In genomic region chr1:212609701-212610574, GRCh38 we compare ENCODE assay signal across 8 cellular contexts. TPM values are rescaled to one million over a fixed set of nuclear protein-coding genes. Genes with fewer than 3 reads are reported as not detected.
A peak's percentile ranks its signal among the peaks of the same experiment; 100 is the strongest.
DNase-seq lines count a peak whose midpoint lies in the region; ATAC-seq, FAIRE-seq and TF ChIP-seq lines count a peak whose summit lies in the region.

No MANE protein-coding gene starts in this region.

- H3K27ac Mint-ChIP-seq in activated CD4-positive, alpha-beta memory T cell treated with anti-CD3 and anti-CD28 coated beads, Interleukin-2, amount 10 ng/mL, durations not matched to agents 7 days and 5 days = peak overlapping the region; percentile 91

- no peak for TF ChIP-seq CTCF in AG04450 (IDR thresholded peaks at IDR 0.05; ENCODE audit: low read depth, low read length)

- no peaks in the 10 kb centered on the region for H3K9me3 Mint-ChIP-seq in activated CD4-positive, alpha-beta memory T cell treated with anti-CD3 and anti-CD28 coated beads, Interleukin-2, amount 10 ng/mL, durations not matched to agents 7 days and 5 days

- peaks cover 65% of the 10 kb centered on the region for H3K4me1 Mint-ChIP-seq in activated CD4-positive, alpha-beta memory T cell treated with anti-CD3 and anti-CD28 coated beads, Interleukin-2, amount 10 ng/mL, durations not matched to agents 7 days and 5 days

- H3K9me3 ChIP-seq in AG04450 (ENCODE audit: control insufficient read depth, insufficient read depth, low read length) (peaks cover 6% of the 10 kb centered on the region; the same call in 1 of the 2 replicates), iPS-18c (ENCODE audit: control insufficient read depth, insufficient read depth, low read length) (no peaks in the 10 kb centered on the region)

- H3K27ac ChIP-seq in AG04450 (ENCODE audit: low read depth, low read length) (no peak overlapping the region), substantia nigra (ENCODE audit: low read depth, low read length, poor library complexity, severe bottlenecking) (peak overlapping the region; percentile 85)

- DNase-seq in AG04450 (ENCODE audit: low read depth, low spot score) (no peak), GM19239 (ENCODE audit: insufficient read length, low spot score) (no peak), substantia nigra (lab: John Stamatoyannopoulos, UW) (peak in 2 of 49 donors; percentile 49 to 51), AG20443 (ENCODE audit: low spot score) (no peak), NOMO-1 (lab: John Stamatoyannopoulos, UW; ENCODE audit: unreplicated experiment in 2 of 2) (no peak)
- DNase-seq in activated CD4-positive, alpha-beta memory T cell treated with anti-CD3 and anti-CD28 coated beads, Interleukin-2, amount 10 ng/mL, durations not matched to agents 7 days and 5 days = no peak

- POLR2A ChIA-PET in AG04450 (lab: Yijun Ruan, JAX) = interaction anchor here (0.7 to 0.9 kb wide), 3 partner anchors 13 to 58 kb away, joined by 3 to 4 read pairs (median 3); no protein-coding TSS in a partner anchor
- POLR2A ChIA-PET in activated CD4-positive, alpha-beta memory T cell treated with anti-CD3 and anti-CD28 coated beads, Interleukin-2, amount 10 ng/mL, durations not matched to agents 7 days and 5 days (lab: Charles Lee) = interaction anchor here (0.5 to 3.9 kb wide), 6 partner anchors 10 to 56 kb away, joined by 3 to 39 read pairs (median 4); no protein-coding TSS in a partner anchor

- H3K4me3 Mint-ChIP-seq in activated CD4-positive, alpha-beta memory T cell treated with anti-CD3 and anti-CD28 coated beads, Interleukin-2, amount 10 ng/mL, durations not matched to agents 7 days and 5 days = peak overlapping the region; percentile 95

- peak; percentile 44 for FAIRE-seq in GM19239 (lab: Jason Lieb, UNC)

- H3K27me3 ChIP-seq in AG04450 (ENCODE audit: control insufficient read depth, insufficient read depth, low read length) = peaks cover 32% of the 10 kb centered on the region

- CTCF ChIA-PET in AG04450 (lab: Charles Lee) = interaction anchor here (0.6 to 2.8 kb wide), 12 partner anchors 13 to 622 kb away, joined by 3 to 16 read pairs (median 4); no protein-coding TSS in a partner anchor
- CTCF ChIA-PET in activated CD4-positive, alpha-beta memory T cell treated with anti-CD3 and anti-CD28 coated beads, Interleukin-2, amount 10 ng/mL, durations not matched to agents 7 days and 5 days (lab: Charles Lee) = interaction anchor here (0.6 to 3.0 kb wide), 6 partner anchors 8 to 341 kb away, joined by 3 to 29 read pairs (median 4); partner anchors contain the start of gene VASH2

- peak overlapping the region; percentile 79 for H3K4me3 ChIP-seq in AG04450 (ENCODE audit: low read depth, low read length)
- peak overlapping the region; percentile 85 for H3K4me3 ChIP-seq in iPS-18c (ENCODE audit: insufficient read depth, low read depth, low read length)

- peaks cover 35% of the 10 kb centered on the region for H3K36me3 Mint-ChIP-seq in activated CD4-positive, alpha-beta memory T cell treated with anti-CD3 and anti-CD28 coated beads, Interleukin-2, amount 10 ng/mL, durations not matched to agents 7 days and 5 days (ENCODE audit: low read depth)

- ATAC-seq in GM19324 (IDR thresholded peaks at IDR 0.05; ENCODE audit: low FRiP score, unreplicated experiment) = no peak

- peaks cover 27% of the 10 kb centered on the region for H3K27me3 Mint-ChIP-seq in activated CD4-positive, alpha-beta memory T cell treated with anti-CD3 and anti-CD28 coated beads, Interleukin-2, amount 10 ng/mL, durations not matched to agents 7 days and 5 days

RNA-seq across cellular contexts. Expression of gene ATF3, which starts 1.4 kb away (rescaled TPM):
- polyA plus RNA-seq in AG04450 (2011; rRNA removed) = 5.5 TPM in 2 replicates
- 9.8 and 21.2 TPM in 2 replicates for polyA minus RNA-seq in AG04450 (2011; rRNA and poly(A)+ RNA removed)
- 10 to 100 TPM; 21.6 to 21.8 TPM for total RNA-seq in activated CD4-positive, alpha-beta memory T cell treated with anti-CD3 and anti-CD28 coated beads, Interleukin-2, amount 10 ng/mL, durations not matched to agents 7 days and 5 days
